In the genomic region with DNA sequence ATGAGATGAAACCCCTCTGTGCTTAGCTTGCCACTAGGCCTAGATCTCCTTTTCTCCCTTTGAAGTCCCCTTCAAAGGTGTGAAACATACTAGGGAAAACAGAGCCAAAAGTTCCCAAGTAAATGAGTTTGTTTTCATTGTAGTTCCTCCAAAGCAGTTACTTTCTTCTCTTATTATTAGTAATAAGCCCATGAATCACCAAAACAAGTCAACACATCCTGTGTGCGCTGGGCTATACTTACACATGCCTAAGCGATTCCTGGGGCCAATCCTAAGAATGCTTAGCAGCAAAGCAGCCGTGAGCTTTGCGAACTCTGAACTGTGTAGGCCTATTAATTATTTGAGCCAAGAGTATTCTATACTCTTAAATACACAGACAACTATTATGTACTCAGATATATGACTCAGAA, we compare ENCODE assay signal across 12 cellular contexts. TPM values are rescaled to one million over a fixed set of nuclear protein-coding genes. Genes with fewer than 3 reads are reported as not detected.
A peak's percentile ranks its signal among the peaks of the same experiment; 100 is the strongest.
DNase-seq lines count a peak whose midpoint lies in the region; ATAC-seq, FAIRE-seq and TF ChIP-seq lines count a peak whose summit lies in the region.
"Had no signal": no experiment of that assay in that cellular context is flagged by ENCODE, and none has a peak within 500 bp of the region (broad histone marks: within the 10 kb centered on the region; RNA-seq: fewer than 3 reads in every experiment).

No MANE protein-coding gene starts in this region.

- peaks cover 0 to 9% of the 10 kb centered on the region in 2 donors for H3K36me3 ChIP-seq in small intestine (ENCODE audit: control insufficient read depth in 2 of 2, insufficient read depth in 2 of 2, low read length in 2 of 2)
- H3K36me3 ChIP-seq in mucosa of descending colon (ENCODE audit: low read depth): no peaks in the 10 kb centered on the region

- POLR2A ChIA-PET in activated B cell treated with CpG ODN at 0.5 μM for 24 hours (lab: Charles Lee): interaction anchor here (4.2 kb wide), 1 partner anchor 8 kb away, joined by 42 read pairs; a partner anchor contains a TSS

- intact Hi-C loops in activated B cell treated with CpG ODN at 0.5 μM for 24 hours (cut with micrococcal nuclease) (loop anchor here (10.0 kb wide), 1 partner anchor 1212 kb away; no protein-coding TSS in a partner anchor), mucosa of descending colon (cut with DNase I, micrococcal nuclease) (no loop called here)

- H3K4me3 ChIP-seq in foreskin fibroblast (ENCODE audit: low read depth in 1 of 2, low read length in 2 of 2) (no peak overlapping the region), small intestine (ENCODE audit: low read depth in 1 of 2, low read length in 2 of 2) (no peak overlapping the region), mucosa of descending colon (no peak overlapping the region)

- H3K27me3 Mint-ChIP-seq in activated B cell treated with CpG ODN at 0.5 μM for 24 hours: no peaks in the 10 kb centered on the region

- no peaks in the 10 kb centered on the region for H3K9me3 Mint-ChIP-seq in activated B cell treated with CpG ODN at 0.5 μM for 24 hours
- H3K9me3 Mint-ChIP-seq: activated naive CD8-positive, alpha-beta T cell treated with anti-CD3 and anti-CD28 coated beads, Interleukin-2, amount 10 ng/mL, durations not matched to agents 7 days and 5 days had no signal

- H3K27ac ChIP-seq in small intestine (ENCODE audit: low read depth in 1 of 2, low read length in 1 of 2): peak overlapping the region; percentile 12 to 60

- no peak for FAIRE-seq in small intestine (lab: Jason Lieb, UNC)

- no peak for ATAC-seq in activated B cell treated with CpG ODN at 0.5 μM for 24 hours (ENCODE audit: low read depth)
- ATAC-seq in GM21515 (IDR thresholded peaks at IDR 0.05; ENCODE audit: unreplicated experiment): no peak
- ATAC-seq in mucosa of descending colon: no peak

- no peak for TF ChIP-seq CTCF in GM10266 (IDR thresholded peaks at IDR 0.05; ENCODE audit: control insufficient read depth, insufficient read depth, low read depth, missing control alignments)
- no peak for TF ChIP-seq CTCF in activated B cell treated with CpG ODN at 0.5 μM for 24 hours (IDR thresholded peaks at IDR 0.05)
- no peak for TF ChIP-seq CTCF in foreskin fibroblast (IDR thresholded peaks at IDR 0.05; ENCODE audit: low read depth, low read length)
- TF ChIP-seq CTCF in mucosa of descending colon (IDR thresholded peaks at IDR 0.05): no peak

- WGBS in small intestine, 3 donors: 13 to 56% (median 43%) methylated on average over 4 of the region's 4 CpGs

- peaks cover 33% of the 10 kb centered on the region for H3K4me1 Mint-ChIP-seq in activated B cell treated with CpG ODN at 0.5 μM for 24 hours

- H3K4me1 ChIP-seq in small intestine (ENCODE audit: control insufficient read depth in 2 of 2, insufficient read depth in 1 of 2, low read depth in 1 of 2, low read length in 1 of 2): peaks cover 5 to 18% of the 10 kb centered on the region in 2 donors
- peaks cover 26% of the 10 kb centered on the region for H3K4me1 ChIP-seq in mucosa of descending colon (ENCODE audit: low read depth)

- H3K9me3 ChIP-seq in small intestine (ENCODE audit: control insufficient read depth, low read depth): no peaks in the 10 kb centered on the region
- H3K9me3 ChIP-seq in mucosa of descending colon: no peaks in the 10 kb centered on the region

- peak overlapping the region; percentile 83 for H3K27ac Mint-ChIP-seq in activated B cell treated with CpG ODN at 0.5 μM for 24 hours
- H3K27ac Mint-ChIP-seq: activated naive CD8-positive, alpha-beta T cell treated with anti-CD3 and anti-CD28 coated beads, Interleukin-2, amount 10 ng/mL, durations not matched to agents 7 days and 5 days had no signal

- peak; percentile 16 for DNase-seq in GM10266 (ENCODE audit: extremely low spot score)
- no peak for DNase-seq in activated B cell treated with CpG ODN at 0.5 μM for 24 hours
- peak; percentile 45 to 56 for DNase-seq in foreskin fibroblast
- DNase-seq in small intestine: peak; percentile 75
- no peak for DNase-seq in mucosa of descending colon
- DNase-seq in NCI-H446 treated with DMSO at 0.1 percent for 48 hours (lab: John Stamatoyannopoulos, UW): no peak
- DNase-seq in hypothalamus (lab: John Stamatoyannopoulos, UW): no peak
- DNase-seq: activated naive CD8-positive, alpha-beta T cell treated with anti-CD3 and anti-CD28 coated beads, Interleukin-2, amount 10 ng/mL, durations not matched to agents 7 days and 5 days; DMS153; KBM-7; Right ventricle myocardium superior had no signal

- no peaks in the 10 kb centered on the region for H3K27me3 ChIP-seq in small intestine (ENCODE audit: control insufficient read depth in 2 of 2, insufficient read depth in 2 of 2, low read length in 2 of 2)

- peaks cover 10% of the 10 kb centered on the region for H3K36me3 Mint-ChIP-seq in activated B cell treated with CpG ODN at 0.5 μM for 24 hours (ENCODE audit: low read depth)
- H3K36me3 Mint-ChIP-seq: activated naive CD8-positive, alpha-beta T cell treated with anti-CD3 and anti-CD28 coated beads, Interleukin-2, amount 10 ng/mL, durations not matched to agents 7 days and 5 days had no signal

- CTCF ChIA-PET in activated B cell treated with CpG ODN at 0.5 μM for 24 hours (lab: Charles Lee): interaction anchor here (1.2 to 1.8 kb wide), 3 partner anchors 16 to 1042 kb away, joined by 3 to 6 read pairs (median 3); no protein-coding TSS in a partner anchor

- no peak overlapping the region for H3K4me3 Mint-ChIP-seq in activated B cell treated with CpG ODN at 0.5 μM for 24 hours
- H3K4me3 Mint-ChIP-seq: activated naive CD8-positive, alpha-beta T cell treated with anti-CD3 and anti-CD28 coated beads, Interleukin-2, amount 10 ng/mL, durations not matched to agents 7 days and 5 days had no signal

RNA-seq across cellular contexts. Expression of a gene that starts 7.6 kb away (rescaled TPM):
- total RNA-seq in activated B cell treated with CpG ODN at 0.5 μM for 24 hours (6.6 and 7.2 TPM in 2 replicates), mucosa of descending colon (10 to 100 TPM; 14.6 to 23.3 (median 18.9) TPM)
- polyA plus RNA-seq in small intestine: 10 to 100 TPM in 2 of 3 donors, 1 to 10 TPM in 1; 6.8 to 20.0 (median 13.9) TPM

RNA-seq across cellular contexts. Expression of a gene that starts 52.1 kb away (rescaled TPM):
- total RNA-seq in activated B cell treated with CpG ODN at 0.5 μM for 24 hours (34.5 and 43.2 TPM in 2 replicates), mucosa of descending colon (100 to 1,000 TPM; 132 to 169 (median 148) TPM)
- polyA plus RNA-seq in small intestine: 100 to 1,000 TPM in 2 of 3 donors, 10 to 100 TPM in 1; 63.5 to 114 (median 109) TPM

Comparison
In these comparisons a context has a peak if more than half of its experiments do, and no peak if none do; other contexts are left out.
1. DNase-seq: peak in GM10266 (single experiment), foreskin fibroblast (2 of 2) and small intestine (single experiment); none in activated B cell treated with CpG ODN at 0.5 μM for 24 hours (single experiment), mucosa of descending colon (0 of 3), NCI-H446 treated with DMSO at 0.1 percent for 48 hours (single experiment) and hypothalamus (0 of 51).